In genomic region chr13:89457977-89458376, GRCh38 we compare ENCODE assay signal across 17 cellular contexts.
DNase-seq lines count a peak whose midpoint lies in the region; ATAC-seq, FAIRE-seq and TF ChIP-seq lines count a peak whose summit lies in the region.
"Had no signal": no experiment of that assay in that cellular context is flagged by ENCODE, and none has a peak within 500 bp of the region (broad histone marks: within the 10 kb centered on the region; RNA-seq: fewer than 3 reads in every experiment).

No MANE protein-coding gene starts in this region.

- peak in 1 of 2 experiments; percentile 34 for DNase-seq in A549 (ENCODE audit: low read depth in 1 of 2, low spot score in 1 of 2)
- peak; percentile 82 to 90 for DNase-seq in cardiac fibroblast (ENCODE audit: low read depth in 2 of 2)
- peak; percentile 93 for DNase-seq in kidney glomerular epithelial cell (lab: John Stamatoyannopoulos, UW)
- no peak for DNase-seq in SK-N-DZ (ENCODE audit: low spot score)
- no peak for DNase-seq in SKM-1 treated with dmso at 0.1 percent for 144 hours (lab: John Stamatoyannopoulos, UW; ENCODE audit: unreplicated experiment)
- no peak for DNase-seq in aorta
- DNase-seq: activated gamma-delta T cell treated with Interleukin-2 at 50 U/mL for 16 hours; Calu3; NCI-H1092; NCI-H2227 treated with DMSO at 0.1 percent for 48 hours; right lobe of liver; stimulated activated naive B cell treated with anti-CD40 and anti-IgM and Interleukin-4, amounts not matched to agents 10 μg/mL and 1 μg/mL and 100 μg/mL, for 72 hours had no signal

- H3K9me3 ChIP-seq in A549 (no peaks in the 10 kb centered on the region), aorta (ENCODE audit: control insufficient read depth, low read length) (no peaks in the 10 kb centered on the region)
- H3K9me3 ChIP-seq: right lobe of liver had no signal

- no peak for TF ChIP-seq RAD21 in A549 (conservative IDR thresholded peaks at IDR 0.05 in 1 of 2, IDR thresholded peaks at IDR 0.05 in 1 of 2)
- TF ChIP-seq RAD21 in Ishikawa (IDR thresholded peaks at IDR 0.05; ENCODE audit: low read depth), result peak; percentile 4; the same call in 1 of the 2 replicates

- H3K4me3 ChIP-seq in A549 (no peak overlapping the region), cardiac fibroblast (replicated peaks in 1 of 2; ENCODE audit: low read depth in 2 of 2, low read length in 2 of 2) (no peak overlapping the region), aorta (ENCODE audit: low read length in 2 of 2) (no peak overlapping the region)
- H3K4me3 ChIP-seq: right lobe of liver had no signal

- intact Hi-C loops in aorta (cut with DNase I), result no loop called here

- H3K27ac ChIP-seq in A549 (peak overlapping the region in 1 of 2 experiments; percentile 19; a peak in 2 of 6 replicates), aorta (ENCODE audit: low read depth in 1 of 2, low read length in 2 of 2) (no peak overlapping the region)
- H3K27ac ChIP-seq: right lobe of liver, VCaP had no signal

- CTCF ChIA-PET in A549 (lab: Yijun Ruan, JAX), result no interaction called here

- WGBS in A549 (ENCODE audit: missing lambda C conversion rate), result 11% methylated on average over 4 of the region's 4 CpGs
- WGBS in aorta, 2 donors, result 19 to 33% methylated on average over 4 of the region's 4 CpGs

- TF ChIP-seq EP300 in A549 (IDR thresholded peaks at IDR 0.05), result no peak
- TF ChIP-seq EP300 in Ishikawa (IDR thresholded peaks at IDR 0.05; ENCODE audit: borderline replicate concordance), result peak; percentile 78

- H3K36me3 ChIP-seq in aorta (ENCODE audit: control insufficient read depth in 1 of 2, insufficient read depth in 2 of 2, low read length in 1 of 2), result no peaks in the 10 kb centered on the region
- H3K36me3 ChIP-seq: right lobe of liver had no signal

- no peaks in the 10 kb centered on the region for H3K27me3 ChIP-seq in aorta (ENCODE audit: control insufficient read depth in 1 of 2, insufficient read depth in 2 of 2, low read length in 1 of 2)
- H3K27me3 ChIP-seq: right lobe of liver had no signal

- POLR2A ChIA-PET in A549 (lab: Yijun Ruan, JAX), result interaction anchor here (0.5 kb wide), 1 partner anchor 43 kb away, joined by 3 read pairs; no protein-coding TSS in a partner anchor

- no peak for TF ChIP-seq POLR2A in A549 (IDR thresholded peaks at IDR 0.05; ENCODE audit: low read length)

- TF ChIP-seq CTCF in A549 (IDR thresholded peaks at IDR 0.05) (no peak), cardiac fibroblast (IDR thresholded peaks at IDR 0.05; ENCODE audit: low read depth, low read length) (no peak)

- ATAC-seq in A549, result peak in 1 of 2 experiments; percentile 65; a peak in 4 of 6 replicates
- ATAC-seq in HG03196 (IDR thresholded peaks at IDR 0.05; ENCODE audit: unreplicated experiment), result no peak
- ATAC-seq in aorta (ENCODE audit: low FRiP score), result no peak
- ATAC-seq: right lobe of liver; stimulated activated naive B cell treated with anti-CD40 and anti-IgM and Interleukin-4, amounts not matched to agents 10 μg/mL and 1 μg/mL and 100 μg/mL, for 72 hours had no signal

- FAIRE-seq in A549 (lab: Jason Lieb, UNC), result no peak
- FAIRE-seq: endometrium, GM18507 had no signal

- 0 out of 3 replicates have a peak overlapping the region, but pooled peaks have one; percentile 19 for H3K4me2 ChIP-seq in A549

- H3K4me1 ChIP-seq in A549 (peaks cover 12% of the 10 kb centered on the region; the same call in 2 of the 3 replicates), aorta (ENCODE audit: control insufficient read depth in 1 of 2, insufficient read depth in 2 of 2, low read length in 2 of 2) (no peaks in the 10 kb centered on the region)
- H3K4me1 ChIP-seq: right lobe of liver had no signal

TF ChIP-seq in A549, 52 proteins besides CTCF, POLR2A, EP300 and RAD21:
- no peak for TF ChIP-seq NR3C1 (IDR thresholded peaks at IDR 0.05)
- TF ChIP-seq RCOR1 (IDR thresholded peaks at IDR 0.05; ENCODE audit: low read depth, low read length), result no peak
- TF ChIP-seq SREBF2 (IDR thresholded peaks at IDR 0.05), result no peak
- peak in 1 of 2 experiments; percentile 12; a peak in 1 of 4 replicates for TF ChIP-seq CEBPB (IDR thresholded peaks at IDR 0.05)
- TF ChIP-seq CHD4 (IDR thresholded peaks at IDR 0.05; ENCODE audit: borderline replicate concordance), result no peak

TF ChIP-seq in Ishikawa, 13 proteins besides CTCF, POLR2A, EP300 and RAD21:
- TF ChIP-seq NFIC (IDR thresholded peaks at IDR 0.05) (peak; percentile 89), TCF12 (IDR thresholded peaks at IDR 0.05; ENCODE audit: low read depth) (peak; percentile 62; the same call in 1 of the 2 replicates), ZBTB7A (IDR thresholded peaks at IDR 0.05; ENCODE audit: low read depth) (no peak), CREB1 (IDR thresholded peaks at IDR 0.05; ENCODE audit: low read depth) (no peak), EGR1 (IDR thresholded peaks at IDR 0.05) (no peak), TAF1 (IDR thresholded peaks at IDR 0.05; ENCODE audit: low read depth) (no peak), YY1 (IDR thresholded peaks at IDR 0.05; ENCODE audit: low read depth) (no peak), MAX (IDR thresholded peaks at IDR 0.05) (no peak), TEAD4 (IDR thresholded peaks at IDR 0.05) (peak; percentile 95), CEBPB (IDR thresholded peaks at IDR 0.05) (peak; percentile 67), FOXM1 (IDR thresholded peaks at IDR 0.05; ENCODE audit: borderline replicate concordance, low read depth) (peak; percentile 60; the same call in 1 of the 2 replicates)
- TF ChIP-seq, protein P1, sequence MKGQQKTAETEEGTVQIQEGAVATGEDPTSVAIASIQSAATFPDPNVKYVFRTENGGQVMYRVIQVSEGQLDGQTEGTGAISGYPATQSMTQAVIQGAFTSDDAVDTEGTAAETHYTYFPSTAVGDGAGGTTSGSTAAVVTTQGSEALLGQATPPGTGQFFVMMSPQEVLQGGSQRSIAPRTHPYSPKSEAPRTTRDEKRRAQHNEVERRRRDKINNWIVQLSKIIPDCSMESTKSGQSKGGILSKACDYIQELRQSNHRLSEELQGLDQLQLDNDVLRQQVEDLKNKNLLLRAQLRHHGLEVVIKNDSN (IDR thresholded peaks at IDR 0.05), result no peak
- TF ChIP-seq, protein P2, sequence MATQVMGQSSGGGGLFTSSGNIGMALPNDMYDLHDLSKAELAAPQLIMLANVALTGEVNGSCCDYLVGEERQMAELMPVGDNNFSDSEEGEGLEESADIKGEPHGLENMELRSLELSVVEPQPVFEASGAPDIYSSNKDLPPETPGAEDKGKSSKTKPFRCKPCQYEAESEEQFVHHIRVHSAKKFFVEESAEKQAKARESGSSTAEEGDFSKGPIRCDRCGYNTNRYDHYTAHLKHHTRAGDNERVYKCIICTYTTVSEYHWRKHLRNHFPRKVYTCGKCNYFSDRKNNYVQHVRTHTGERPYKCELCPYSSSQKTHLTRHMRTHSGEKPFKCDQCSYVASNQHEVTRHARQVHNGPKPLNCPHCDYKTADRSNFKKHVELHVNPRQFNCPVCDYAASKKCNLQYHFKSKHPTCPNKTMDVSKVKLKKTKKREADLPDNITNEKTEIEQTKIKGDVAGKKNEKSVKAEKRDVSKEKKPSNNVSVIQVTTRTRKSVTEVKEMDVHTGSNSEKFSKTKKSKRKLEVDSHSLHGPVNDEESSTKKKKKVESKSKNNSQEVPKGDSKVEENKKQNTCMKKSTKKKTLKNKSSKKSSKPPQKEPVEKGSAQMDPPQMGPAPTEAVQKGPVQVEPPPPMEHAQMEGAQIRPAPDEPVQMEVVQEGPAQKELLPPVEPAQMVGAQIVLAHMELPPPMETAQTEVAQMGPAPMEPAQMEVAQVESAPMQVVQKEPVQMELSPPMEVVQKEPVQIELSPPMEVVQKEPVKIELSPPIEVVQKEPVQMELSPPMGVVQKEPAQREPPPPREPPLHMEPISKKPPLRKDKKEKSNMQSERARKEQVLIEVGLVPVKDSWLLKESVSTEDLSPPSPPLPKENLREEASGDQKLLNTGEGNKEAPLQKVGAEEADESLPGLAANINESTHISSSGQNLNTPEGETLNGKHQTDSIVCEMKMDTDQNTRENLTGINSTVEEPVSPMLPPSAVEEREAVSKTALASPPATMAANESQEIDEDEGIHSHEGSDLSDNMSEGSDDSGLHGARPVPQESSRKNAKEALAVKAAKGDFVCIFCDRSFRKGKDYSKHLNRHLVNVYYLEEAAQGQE (IDR thresholded peaks at IDR 0.05; ENCODE audit: low read depth), result no peak
TF ChIP-seq in Ishikawa: peak in this region for 5.

Comparison
In these comparisons a context has a peak if more than half of its experiments do, and no peak if none do; other contexts are left out.
1. DNase-seq: peak in cardiac fibroblast (2 of 2) and kidney glomerular epithelial cell (single experiment); none in SK-N-DZ (single experiment), SKM-1 treated with dmso at 0.1 percent for 144 hours (single experiment) and aorta (0 of 2).